In genomic region chr10:97494863-97495506, GRCh38 we compare ENCODE assay signal across 7 cellular contexts. TPM values are rescaled to one million over a fixed set of nuclear protein-coding genes. Genes with fewer than 3 reads are reported as not detected.
DNase-seq lines count a peak whose midpoint lies in the region; ATAC-seq and TF ChIP-seq lines count a peak whose summit lies in the region.
"Had no signal": no experiment of that assay in that cellular context is flagged by ENCODE, and none has a peak within 500 bp of the region (broad histone marks: within the 10 kb centered on the region; RNA-seq: fewer than 3 reads in every experiment).

No MANE protein-coding gene starts in this region.

- no peak for TF ChIP-seq POLR2A in heart left ventricle (IDR thresholded peaks at IDR 0.05)

- no peak for ATAC-seq in heart left ventricle
- no peak for ATAC-seq in GM21619 (IDR thresholded peaks at IDR 0.05; ENCODE audit: unreplicated experiment)
- ATAC-seq in HG02571 (IDR thresholded peaks at IDR 0.05; ENCODE audit: unreplicated experiment) = no peak

- H3K27ac Mint-ChIP-seq in type B pancreatic cell = peak overlapping the region; percentile 29

- peaks cover 5% of the 10 kb centered on the region for H3K27me3 Mint-ChIP-seq in type B pancreatic cell

- H3K27me3 ChIP-seq in heart left ventricle (no peaks in the 10 kb centered on the region), esophagus (ENCODE audit: control insufficient read depth in 1 of 2, insufficient read depth in 2 of 2, low read length in 2 of 2) (no peaks in the 10 kb centered on the region)

- WGBS in heart left ventricle, 4 donors = 23 to 29% (median 27%) methylated on average over 7 of the region's 7 CpGs
- WGBS in esophagus, 2 donors = 25 to 32% methylated on average over 7 of the region's 7 CpGs

- DNase-seq in heart left ventricle (no peak), cardiac septum (ENCODE audit: low spot score) (no peak), type B pancreatic cell (ENCODE audit: extremely low spot score, unreplicated experiment) (no peak)
- DNase-seq: HCEC 1CT had no signal

- H3K4me1 ChIP-seq in heart left ventricle = peaks cover 9 to 75% (median 55%) of the 10 kb centered on the region in 12 donors
- peaks cover 0 to 6% of the 10 kb centered on the region in 2 donors for H3K4me1 ChIP-seq in esophagus (ENCODE audit: control insufficient read depth in 2 of 2, insufficient read depth in 2 of 2, low read length in 1 of 2)

- H3K4me3 ChIP-seq in heart left ventricle (no peak overlapping the region), esophagus (ENCODE audit: low read depth in 1 of 2, low read length in 2 of 2) (no peak overlapping the region)

- H3K9me3 ChIP-seq in heart left ventricle = no peaks in the 10 kb centered on the region
- no peaks in the 10 kb centered on the region for H3K9me3 ChIP-seq in esophagus (ENCODE audit: control insufficient read depth in 2 of 2, insufficient read depth in 1 of 2, low read depth in 1 of 2, low read length in 1 of 2)

- no peak for TF ChIP-seq CTCF in heart left ventricle (IDR thresholded peaks at IDR 0.05)
- no peak for TF ChIP-seq CTCF in type B pancreatic cell (conservative IDR thresholded peaks at IDR 0.05)

- peak overlapping the region in 7 of 12 donors; percentile 36 to 69 (median 50) for H3K27ac ChIP-seq in heart left ventricle
- peak overlapping the region; percentile 1 to 43 for H3K27ac ChIP-seq in esophagus (ENCODE audit: low read depth in 2 of 2, low read length in 1 of 2)

- peaks cover 3% of the 10 kb centered on the region for H3K36me3 Mint-ChIP-seq in type B pancreatic cell

- peak overlapping the region; percentile 70 for H3K4me3 Mint-ChIP-seq in type B pancreatic cell

- H3K36me3 ChIP-seq in heart left ventricle (peaks cover 0 to 9% (median 3%) of the 10 kb centered on the region in 9 donors), esophagus (ENCODE audit: control insufficient read depth in 2 of 2, insufficient read depth in 2 of 2, low read length in 1 of 2) (no peaks in the 10 kb centered on the region)

- intact Hi-C loops in heart left ventricle (cut with DNase I) = loop anchor here in 8 of 10 donors (5.0 to 10.0 kb wide), 7 partner anchors 47 to 242 kb away; partner anchors contain the start of genes EXOSC1 (in 2 of the 8), ZDHHC16 (in 2 of the 8) and ZFYVE27 (in 1 of the 8)
- intact Hi-C loops in cardiac septum (cut with DNase I) = loop anchor here (5.0 kb wide), 1 partner anchor 48 kb away; the partner anchor contains the start of genes EXOSC1 and ZDHHC16

- H3K4me1 Mint-ChIP-seq in type B pancreatic cell (ENCODE audit: unreplicated experiment) = peaks cover 26% of the 10 kb centered on the region

- no peaks in the 10 kb centered on the region for H3K9me3 Mint-ChIP-seq in type B pancreatic cell

RNA-seq across cellular contexts. Expression of gene MMS19, which starts 3.2 kb away (rescaled TPM):
- 10 to 100 TPM; 30.2 to 63.5 (median 48.1) TPM for total RNA-seq in heart left ventricle
- polyA plus RNA-seq in heart left ventricle = 10 to 100 TPM; 43.9 to 52.0 TPM
- 46.7 TPM for total RNA-seq in cardiac septum
- polyA plus RNA-seq in esophagus = 10 to 100 TPM; 37.8 to 45.1 TPM
- total RNA-seq in type B pancreatic cell (ENCODE audit: low replicate concordance) = 85.9 and 94.8 TPM in 2 replicates

RNA-seq across cellular contexts. Expression of gene UBTD1, which starts 3.7 kb away (rescaled TPM):
- total RNA-seq in heart left ventricle (10 to 100 TPM; 18.2 to 42.9 (median 27.7) TPM), cardiac septum (25.5 TPM), type B pancreatic cell (ENCODE audit: low replicate concordance) (11.6 and 16.1 TPM in 2 replicates)
- polyA plus RNA-seq in heart left ventricle (10 to 100 TPM; 49.0 to 49.7 TPM), esophagus (1 to 10 TPM; 5.8 to 6.7 TPM)

RNA-seq across cellular contexts. Expression of gene ZDHHC16, which starts 49.0 kb away (rescaled TPM):
- total RNA-seq in heart left ventricle (10 to 100 TPM; 16.2 to 36.8 (median 25.2) TPM), cardiac septum (25.5 TPM), type B pancreatic cell (ENCODE audit: low replicate concordance) (50.7 and 53.7 TPM in 2 replicates)
- polyA plus RNA-seq in heart left ventricle (10 to 100 TPM; 21.3 to 59.5 TPM), esophagus (10 to 100 TPM; 18.1 to 20.5 TPM)

RNA-seq across cellular contexts. Expression of gene EXOSC1, which starts 49.2 kb away (rescaled TPM):
- 10 to 100 TPM; 14.8 to 24.6 (median 16.9) TPM for total RNA-seq in heart left ventricle
- polyA plus RNA-seq in heart left ventricle = 10 to 100 TPM; 26.0 to 34.5 TPM
- total RNA-seq in cardiac septum = 15.8 TPM
- polyA plus RNA-seq in esophagus = 10 to 100 TPM; 28.8 to 32.4 TPM
- total RNA-seq in type B pancreatic cell (ENCODE audit: low replicate concordance) = 34.8 and 36.1 TPM in 2 replicates
